Comparison of ENCODE assay signal across 21 cellular contexts in the genomic region with DNA sequence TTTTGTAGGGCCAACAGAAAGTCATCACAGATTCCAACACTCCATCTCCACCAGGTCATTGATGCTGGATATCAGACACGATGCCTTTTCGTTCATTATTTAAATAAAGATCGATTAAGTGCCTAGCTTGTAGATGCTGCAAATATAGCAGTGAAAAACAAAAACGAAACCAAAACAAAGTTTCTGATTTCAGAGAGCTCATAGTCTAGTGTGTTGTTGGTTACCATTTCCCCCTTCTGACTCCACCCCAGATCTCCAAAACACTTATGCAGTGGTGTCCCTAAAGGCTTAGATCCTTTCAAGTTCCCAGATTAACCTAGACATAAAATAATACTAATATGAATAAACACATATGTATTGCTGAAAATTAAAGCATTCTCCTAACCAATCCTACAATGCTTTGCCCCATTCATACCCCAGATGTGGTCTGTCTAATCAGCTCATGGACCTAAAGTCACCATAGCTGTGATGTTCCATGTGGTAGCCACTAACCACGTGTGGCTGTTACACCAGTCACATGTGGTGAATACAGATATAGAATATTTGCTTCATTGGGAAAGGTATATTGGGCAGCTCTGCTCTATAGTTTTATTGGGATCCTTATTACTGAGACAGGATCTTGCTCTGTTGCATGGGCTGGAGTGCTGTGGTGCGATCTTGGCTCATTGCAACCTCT.
"Had no signal": no experiment of that assay in that cellular context is flagged by ENCODE, and none has a peak within 500 bp of the region (broad histone marks: within the 10 kb centered on the region; RNA-seq: fewer than 3 reads in every experiment).

No MANE protein-coding gene starts in this region.

- H3K9me3 Mint-ChIP-seq: neural progenitor cell had no signal

- H3K4me3 ChIP-seq: ascending aorta, breast epithelium, heart right ventricle, lung, neural progenitor cell, pancreas, stomach, testis, upper lobe of left lung had no signal

- H3K27ac ChIP-seq: ascending aorta, breast epithelium, heart right ventricle, neural progenitor cell, pancreas, stomach, testis, upper lobe of left lung had no signal

- H3K9ac ChIP-seq: neural progenitor cell had no signal

- H3K36me3 ChIP-seq: ascending aorta, breast epithelium, heart right ventricle, neural progenitor cell, pancreas, stomach, upper lobe of left lung had no signal

- H3K4me1 ChIP-seq: ascending aorta, breast epithelium, heart right ventricle, neural progenitor cell, pancreas, stomach, testis, upper lobe of left lung had no signal

- H3K4me3 Mint-ChIP-seq: activated CD8-positive, alpha-beta memory T cell treated with anti-CD3 and anti-CD28 coated beads, Interleukin-2, amount 10 ng/mL, durations not matched to agents 7 days and 5 days; activated naive CD4-positive, alpha-beta T cell treated with anti-CD3 and anti-CD28 coated beads for 36 hours; activated naive CD8-positive, alpha-beta T cell treated with anti-CD3 and anti-CD28 coated beads, Interleukin-2, amount 50 U/mL, for 24 hours; dendritic cell treated with granulocyte-macrophage colony-stimulating factor and Interleukin-4, amounts not matched to agents 40 ng/mL and 50 ng/mL, for 4 days; neural progenitor cell had no signal

- H3K4me2 ChIP-seq: neural progenitor cell had no signal

- H3K9me3 ChIP-seq: ascending aorta, breast epithelium, heart right ventricle, pancreas, testis, upper lobe of left lung had no signal

- H3K4me1 Mint-ChIP-seq: activated CD8-positive, alpha-beta memory T cell treated with anti-CD3 and anti-CD28 coated beads, Interleukin-2, amount 10 ng/mL, durations not matched to agents 7 days and 5 days; activated naive CD8-positive, alpha-beta T cell treated with anti-CD3 and anti-CD28 coated beads, Interleukin-2, amount 50 U/mL, for 24 hours; neural progenitor cell had no signal

- H3K36me3 Mint-ChIP-seq: activated CD8-positive, alpha-beta memory T cell treated with anti-CD3 and anti-CD28 coated beads, Interleukin-2, amount 10 ng/mL, durations not matched to agents 7 days and 5 days; neural progenitor cell had no signal

- H3K27me3 Mint-ChIP-seq: activated CD8-positive, alpha-beta memory T cell treated with anti-CD3 and anti-CD28 coated beads, Interleukin-2, amount 10 ng/mL, durations not matched to agents 7 days and 5 days; activated naive CD8-positive, alpha-beta T cell treated with anti-CD3 and anti-CD28 coated beads, Interleukin-2, amount 50 U/mL, for 24 hours; dendritic cell treated with granulocyte-macrophage colony-stimulating factor and Interleukin-4, amounts not matched to agents 40 ng/mL and 50 ng/mL, for 4 days had no signal

- H3K27me3 ChIP-seq: ascending aorta, breast epithelium, heart right ventricle, neural progenitor cell, pancreas, stomach, testis, upper lobe of left lung had no signal

- H2AFZ ChIP-seq: neural progenitor cell had no signal

- ATAC-seq: activated CD8-positive, alpha-beta memory T cell treated with anti-CD3 and anti-CD28 coated beads, Interleukin-2, amount 10 ng/mL, durations not matched to agents 7 days and 5 days; activated naive CD8-positive, alpha-beta T cell treated with anti-CD3 and anti-CD28 coated beads, Interleukin-2, amount 50 U/mL, for 24 hours; heart right ventricle; pancreas had no signal

- DNase-seq: activated CD4-positive, alpha-beta T cell treated with anti-CD3 and anti-CD28 coated beads, Interleukin-2, amount 50 U/mL, for 48 hours; activated CD8-positive, alpha-beta memory T cell treated with anti-CD3 and anti-CD28 coated beads, Interleukin-2, amount 10 ng/mL, durations not matched to agents 7 days and 5 days; activated naive CD4-positive, alpha-beta T cell treated with anti-CD3 and anti-CD28 coated beads for 36 hours; activated naive CD8-positive, alpha-beta T cell treated with anti-CD3 and anti-CD28 coated beads, Interleukin-2, amount 50 U/mL, for 24 hours; activated T-cell treated with anti-CD3 and anti-CD28 coated beads, Interleukin-2, amount 50 U/mL, for 1 hour; effector memory CD4-positive, alpha-beta T cell; foreskin melanocyte; heart right ventricle; pancreas; stimulated activated CD4-positive, alpha-beta T cell treated with anti-CD3 and anti-CD28 coated beads, Interleukin-12 subunit alpha, Interleukin-12 subunit beta, amount 100 ng/mL, for 4 hours; stimulated activated CD4-positive, alpha-beta T cell treated with anti-CD3 and anti-CD28 coated beads, Interleukin-2, amount 100 ng/mL, for 24 hours; stomach; T1000; testis; upper lobe of left lung had no signal

- H3K27ac Mint-ChIP-seq: activated CD8-positive, alpha-beta memory T cell treated with anti-CD3 and anti-CD28 coated beads, Interleukin-2, amount 10 ng/mL, durations not matched to agents 7 days and 5 days; activated naive CD4-positive, alpha-beta T cell treated with anti-CD3 and anti-CD28 coated beads for 36 hours; activated naive CD8-positive, alpha-beta T cell treated with anti-CD3 and anti-CD28 coated beads, Interleukin-2, amount 50 U/mL, for 24 hours; activated T-helper 2 cell treated with anti-CD3 and anti-CD28 coated beads, Interferon-gamma antibody, Interleukin-2, Interleukin-4, amounts not matched to agents 10 μg/mL and 5 μg/mL and 100 μg/mL, durations not matched to agents 14 hours and 24 hours and 36 hours; dendritic cell treated with granulocyte-macrophage colony-stimulating factor and Interleukin-4, amounts not matched to agents 40 ng/mL and 50 ng/mL, for 4 days; neural progenitor cell had no signal
